ENCODE assay signal across 24 cellular contexts in genomic region chr6:37620519-37620918, GRCh38.
DNase-seq lines count a peak whose midpoint lies in the region; ATAC-seq and TF ChIP-seq lines count a peak whose summit lies in the region.
"Had no signal": no experiment of that assay in that cellular context is flagged by ENCODE, and none has a peak within 500 bp of the region (broad histone marks: within the 10 kb centered on the region; RNA-seq: fewer than 3 reads in every experiment).

No MANE protein-coding gene starts in this region.

- in situ Hi-C loops in KBM-7 (cut with MboI; ENCODE audit: low pct_unique_long_range_greater_than_20kb, low sequenced_read_pairs) = no loop called here

- no peak for ATAC-seq in GM18520 (IDR thresholded peaks at IDR 0.05; ENCODE audit: unreplicated experiment)
- no peak for ATAC-seq in WTC11
- ATAC-seq: A549, Panc1 had no signal

- no peaks in the 10 kb centered on the region for H3K27me3 ChIP-seq in BLaER1

- POLR2A ChIA-PET in WTC11 (lab: Charles Lee) = no interaction called here

- peaks cover 9% of the 10 kb centered on the region for H3K4me1 Mint-ChIP-seq in WTC11

- no peak overlapping the region for H3K4me3 Mint-ChIP-seq in WTC11
- H3K4me3 Mint-ChIP-seq: activated CD4-positive, alpha-beta memory T cell treated with anti-CD3 and anti-CD28 coated beads, Interleukin-2, amount 10 ng/mL, durations not matched to agents 7 days and 5 days; CD4-positive, alpha-beta T cell; memory B cell; type B pancreatic cell had no signal

- H3K36me3 ChIP-seq in BLaER1 = no peaks in the 10 kb centered on the region

- H3K9me3 ChIP-seq in BLaER1 = no peaks in the 10 kb centered on the region
- H3K9me3 ChIP-seq: A549 had no signal

- H3K27ac ChIP-seq in BLaER1 = no peak overlapping the region
- H3K27ac ChIP-seq: A549, KMS-11 had no signal

- no peaks in the 10 kb centered on the region for H4K20me1 ChIP-seq in BLaER1

- H3K27me3 Mint-ChIP-seq in WTC11 (ENCODE audit: low read depth) = peaks cover 9% of the 10 kb centered on the region

- no peak for TF ChIP-seq CTCF in foreskin fibroblast (IDR thresholded peaks at IDR 0.05; ENCODE audit: low read depth, low read length)
- no peak for TF ChIP-seq CTCF in WTC11 (IDR thresholded peaks at IDR 0.05)

- DNase-seq in KBM-7 = peak; percentile 39
- DNase-seq in SKM-1 treated with dmso at 0.1 percent for 144 hours (lab: John Stamatoyannopoulos, UW; ENCODE audit: unreplicated experiment) = peak; percentile 71
- peak; percentile 77 for DNase-seq in mucosa of gallbladder (ENCODE audit: low spot score)
- no peak for DNase-seq in foreskin fibroblast
- no peak for DNase-seq in cortex of kidney (lab: John Stamatoyannopoulos, UW)
- no peak for DNase-seq in WTC11 (ENCODE audit: low spot score)
- DNase-seq: activated CD4-positive, alpha-beta memory T cell treated with anti-CD3 and anti-CD28 coated beads, Interleukin-2, amount 10 ng/mL, durations not matched to agents 7 days and 5 days; activated CD4-positive, CD25-positive, alpha-beta regulatory T cell; activated T-cell treated with anti-CD3 and anti-CD28 coated beads for 4 hours; amygdala; CD4-positive, alpha-beta T cell; NCI-H1048; NCI-H1930; NCI-H226; NCI-H748 treated with DMSO at 0.1 percent for 48 hours; occipital lobe; T1000 had no signal

- H3K4me3 ChIP-seq in BLaER1 (no peak overlapping the region), foreskin fibroblast (ENCODE audit: low read depth in 1 of 2, low read length in 2 of 2) (no peak overlapping the region)
- H3K4me3 ChIP-seq: A549 had no signal

- H3K9ac ChIP-seq in BLaER1 = no peak overlapping the region
- H3K9ac ChIP-seq: KMS-11 had no signal

- no peaks in the 10 kb centered on the region for H3K36me3 Mint-ChIP-seq in WTC11
- H3K36me3 Mint-ChIP-seq: memory B cell, type B pancreatic cell had no signal

- CTCF ChIA-PET in WTC11 (lab: Charles Lee) = interaction anchor here (0.6 kb wide), 1 partner anchor 33 kb away, joined by 3 read pairs; no protein-coding TSS in a partner anchor

- H3K4me2 ChIP-seq in BLaER1 = peak overlapping the region; percentile 86
- H3K4me2 ChIP-seq: A549, KMS-11 had no signal

- no peak overlapping the region for H3K27ac Mint-ChIP-seq in WTC11
- H3K27ac Mint-ChIP-seq: activated CD4-positive, alpha-beta memory T cell treated with anti-CD3 and anti-CD28 coated beads, Interleukin-2, amount 10 ng/mL, durations not matched to agents 7 days and 5 days; CD4-positive, alpha-beta T cell; memory B cell; type B pancreatic cell had no signal

- H3K4me1 ChIP-seq in BLaER1 = peaks cover 75% of the 10 kb centered on the region

- no peaks in the 10 kb centered on the region for H3K9me3 Mint-ChIP-seq in WTC11
- H3K9me3 Mint-ChIP-seq: activated CD4-positive, alpha-beta memory T cell treated with anti-CD3 and anti-CD28 coated beads, Interleukin-2, amount 10 ng/mL, durations not matched to agents 7 days and 5 days; CD4-positive, alpha-beta T cell; memory B cell; type B pancreatic cell had no signal

TF ChIP-seq in WTC11, 78 proteins besides CTCF, POLR2A, EP300 and RAD21:
- TF ChIP-seq FOXJ3 (CRISPR knock-in tag; IDR thresholded peaks at IDR 0.05; ENCODE audit: borderline replicate concordance) (no peak), ZNF121 (CRISPR knock-in tag; IDR thresholded peaks at IDR 0.05) (no peak), CBFB (CRISPR knock-in tag; IDR thresholded peaks at IDR 0.05; ENCODE audit: low read depth) (no peak), USF2 (CRISPR knock-in tag; IDR thresholded peaks at IDR 0.05) (no peak), PRRX2 (CRISPR knock-in tag; IDR thresholded peaks at IDR 0.05) (no peak), ZSCAN18 (CRISPR knock-in tag; IDR thresholded peaks at IDR 0.05) (no peak)

Comparison
In these comparisons a context has a peak if more than half of its experiments do, and no peak if none do; other contexts are left out.
1. DNase-seq: peak in KBM-7 (single experiment), SKM-1 treated with dmso at 0.1 percent for 144 hours (single experiment) and mucosa of gallbladder (single experiment); none in foreskin fibroblast (0 of 2), cortex of kidney (single experiment) and WTC11 (single experiment).